Comparison of ENCODE assay signal across 1 cellular context in the genomic region with DNA sequence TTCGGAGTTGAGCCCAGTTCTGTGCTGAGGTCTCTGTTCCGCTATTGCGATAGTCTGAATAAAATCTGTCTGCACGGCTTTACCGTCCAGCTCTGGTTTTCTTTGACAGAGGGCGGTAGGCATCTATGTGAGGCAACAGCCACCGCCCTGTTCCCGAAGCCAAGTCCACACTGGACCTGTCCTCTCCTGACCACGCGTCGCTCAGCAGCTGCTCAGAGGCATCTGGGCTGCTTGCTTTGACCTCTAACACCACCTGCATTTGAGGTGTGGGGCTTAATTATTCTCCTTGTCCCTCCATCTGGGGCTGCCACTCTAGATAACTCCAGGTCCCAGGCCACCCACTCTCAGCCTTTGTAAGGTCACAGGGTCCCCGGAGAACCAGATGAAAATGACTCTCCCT.
TF ChIP-seq lines count a peak whose summit lies in the region.

No MANE protein-coding gene starts in this region.

TF ChIP-seq in H1, 55 proteins besides CTCF, POLR2A, EP300 and RAD21 (continued from another document):
- TF ChIP-seq GABPA (IDR thresholded peaks at IDR 0.05; ENCODE audit: borderline replicate concordance, insufficient read depth, low read length) (no peak), YY1 (IDR thresholded peaks at IDR 0.05; ENCODE audit: low read depth, low read length) (no peak), TAF7 (optimal IDR thresholded peaks at IDR 0.05; ENCODE audit: borderline replicate concordance, low read depth, low read length) (no peak), SP4 (IDR thresholded peaks at IDR 0.05; ENCODE audit: low read length) (no peak), PHF8 (conservative IDR thresholded peaks at IDR 0.05; ENCODE audit: low read depth, low read length) (no peak), SUZ12 (IDR thresholded peaks at IDR 0.05; ENCODE audit: low read length) (no peak), HDAC2 (IDR thresholded peaks at IDR 0.05; ENCODE audit: borderline replicate concordance in 1 of 2, low read depth in 2 of 2, low read length in 2 of 2) (no peak)
